ENCODE assay signal across 18 cellular contexts in genomic region chr10:8776926-8777625, GRCh38.
"Had no signal": no experiment of that assay in that cellular context is flagged by ENCODE, and none has a peak within 500 bp of the region (broad histone marks: within the 10 kb centered on the region; RNA-seq: fewer than 3 reads in every experiment).

No MANE protein-coding gene starts in this region.

- H3K27me3 ChIP-seq: SJCRH30, testis, upper lobe of right lung had no signal

- H3K9me3 Mint-ChIP-seq: activated T-helper 1 cell treated with anti-CD3 and anti-CD28 coated beads, Interleukin-12 subunit alpha, Interleukin-12 subunit beta, Interleukin-2, Interleukin-4 antibody, amounts not matched to agents 30 ng/mL and 10 ng/mL and 1 ng/mL, durations not matched to agents 14 hours and 24 hours and 36 hours; nephron progenitor cell had no signal

- ATAC-seq: heart left ventricle, left lobe of liver, sciatic nerve, upper lobe of right lung had no signal

- H3K4me3 Mint-ChIP-seq: activated T-helper 1 cell treated with anti-CD3 and anti-CD28 coated beads, Interleukin-12 subunit alpha, Interleukin-12 subunit beta, Interleukin-2, Interleukin-4 antibody, amounts not matched to agents 30 ng/mL and 10 ng/mL and 1 ng/mL, durations not matched to agents 14 hours and 24 hours and 36 hours; nephron progenitor cell had no signal

- H3K27ac ChIP-seq: coronary artery, heart left ventricle, prostate gland, SJCRH30, testis, upper lobe of right lung, VCaP had no signal

- DNase-seq: central memory CD4-positive, alpha-beta T cell; effector CD4-positive, alpha-beta T cell; heart left ventricle; islet precursor cell; nephron progenitor cell; SJCRH30; stimulated activated CD4-positive, alpha-beta T cell treated with anti-CD3 and anti-CD28 coated beads, Interleukin-12 subunit alpha, Interleukin-12 subunit beta, amount 100 ng/mL, for 4 hours; stimulated activated naive CD4-positive, alpha-beta T cell treated with Interleukin-2 at 50 U/mL for 16 hours; SW 1271; T1000; testis; upper lobe of right lung had no signal

- H3K4me1 Mint-ChIP-seq: nephron progenitor cell had no signal

- H3K9me3 ChIP-seq: heart left ventricle, prostate gland, SJCRH30, testis, upper lobe of right lung had no signal

- H3K27ac Mint-ChIP-seq: activated T-helper 1 cell treated with anti-CD3 and anti-CD28 coated beads, Interleukin-12 subunit alpha, Interleukin-12 subunit beta, Interleukin-2, Interleukin-4 antibody, amounts not matched to agents 30 ng/mL and 10 ng/mL and 1 ng/mL, durations not matched to agents 14 hours and 24 hours and 36 hours; nephron progenitor cell had no signal
